In the genomic region with DNA sequence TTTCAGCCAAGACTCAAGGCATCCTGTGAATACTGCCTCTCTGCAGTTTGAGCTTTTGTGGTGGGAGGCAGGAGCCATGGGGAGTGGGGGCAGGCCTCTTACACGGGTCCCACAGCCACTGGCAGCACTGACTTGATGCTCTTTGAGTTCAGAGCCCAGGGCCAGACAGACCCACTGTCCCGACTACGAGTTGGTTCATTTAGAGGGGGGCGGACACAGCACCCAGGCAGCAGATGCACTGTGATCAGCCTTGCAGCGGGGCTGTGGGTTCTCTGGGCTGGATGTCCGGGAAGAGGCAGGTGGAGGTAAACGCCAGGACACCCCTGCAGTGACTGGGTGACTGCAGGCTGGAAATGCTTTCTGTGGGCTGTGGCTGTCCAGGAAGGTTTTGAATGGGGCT, we compare ENCODE assay signal across 1 cellular context.
TF ChIP-seq lines count a peak whose summit lies in the region.

No MANE protein-coding gene starts in this region.

TF ChIP-seq in H1, 55 proteins besides CTCF, POLR2A, EP300 and RAD21:
- TF ChIP-seq HDAC2 (IDR thresholded peaks at IDR 0.05; ENCODE audit: borderline replicate concordance in 1 of 2, low read depth in 2 of 2, low read length in 2 of 2) = no peak
- TF ChIP-seq ZNF274 (IDR thresholded peaks at IDR 0.05; ENCODE audit: borderline replicate concordance, extremely low read depth, low read length) = no peak
- TF ChIP-seq TAF1 (IDR thresholded peaks at IDR 0.05; ENCODE audit: low read depth, low read length) = no peak
- TF ChIP-seq TCF12 (IDR thresholded peaks at IDR 0.05; ENCODE audit: low read depth, low read length) = no peak
- no peak for TF ChIP-seq CEBPB (IDR thresholded peaks at IDR 0.05; ENCODE audit: low read depth, low read length)
- TF ChIP-seq GTF2F1 (IDR thresholded peaks at IDR 0.05; ENCODE audit: borderline replicate concordance, low read depth, low read length) = no peak
- TF ChIP-seq TBP (IDR thresholded peaks at IDR 0.05; ENCODE audit: low read depth, low read length) = no peak
- TF ChIP-seq CTBP2 (IDR thresholded peaks at IDR 0.05; ENCODE audit: borderline replicate concordance, insufficient read depth, insufficient read length, low read length) = no peak
- no peak for TF ChIP-seq RBBP5 (IDR thresholded peaks at IDR 0.05; ENCODE audit: borderline replicate concordance, low read depth, low read length)
- TF ChIP-seq BACH1 (IDR thresholded peaks at IDR 0.05; ENCODE audit: low read length) = no peak
- no peak for TF ChIP-seq NANOG (IDR thresholded peaks at IDR 0.05; ENCODE audit: insufficient read depth, low read depth, low read length, poor library complexity, severe bottlenecking)
- TF ChIP-seq CHD7 (IDR thresholded peaks at IDR 0.05; ENCODE audit: insufficient replicate concordance, low read length) = no peak
- TF ChIP-seq, protein P1, sequence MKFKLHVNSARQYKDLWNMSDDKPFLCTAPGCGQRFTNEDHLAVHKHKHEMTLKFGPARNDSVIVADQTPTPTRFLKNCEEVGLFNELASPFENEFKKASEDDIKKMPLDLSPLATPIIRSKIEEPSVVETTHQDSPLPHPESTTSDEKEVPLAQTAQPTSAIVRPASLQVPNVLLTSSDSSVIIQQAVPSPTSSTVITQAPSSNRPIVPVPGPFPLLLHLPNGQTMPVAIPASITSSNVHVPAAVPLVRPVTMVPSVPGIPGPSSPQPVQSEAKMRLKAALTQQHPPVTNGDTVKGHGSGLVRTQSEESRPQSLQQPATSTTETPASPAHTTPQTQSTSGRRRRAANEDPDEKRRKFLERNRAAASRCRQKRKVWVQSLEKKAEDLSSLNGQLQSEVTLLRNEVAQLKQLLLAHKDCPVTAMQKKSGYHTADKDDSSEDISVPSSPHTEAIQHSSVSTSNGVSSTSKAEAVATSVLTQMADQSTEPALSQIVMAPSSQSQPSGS (IDR thresholded peaks at IDR 0.05; ENCODE audit: low read length) = no peak
- TF ChIP-seq MAFK (IDR thresholded peaks at IDR 0.05; ENCODE audit: low read depth, low read length) = no peak
- no peak for TF ChIP-seq SP4 (IDR thresholded peaks at IDR 0.05; ENCODE audit: low read length)
- TF ChIP-seq GABPA (IDR thresholded peaks at IDR 0.05; ENCODE audit: borderline replicate concordance, insufficient read depth, low read length) = no peak
- TF ChIP-seq BCL11A (IDR thresholded peaks at IDR 0.05; ENCODE audit: low read depth in 2 of 2, low read length in 2 of 2) = no peak
- TF ChIP-seq SP1 (IDR thresholded peaks at IDR 0.05; ENCODE audit: low read depth, low read length) = no peak
- TF ChIP-seq SIN3A (conservative IDR thresholded peaks at IDR 0.05 in 1 of 2, IDR thresholded peaks at IDR 0.05 in 1 of 2; ENCODE audit: low read depth in 1 of 2, low read length in 2 of 2) = no peak
- no peak for TF ChIP-seq TEAD4 (IDR thresholded peaks at IDR 0.05; ENCODE audit: low read depth, low read length)
